9 cellular contexts compared by ENCODE assay signal in the genomic region with DNA sequence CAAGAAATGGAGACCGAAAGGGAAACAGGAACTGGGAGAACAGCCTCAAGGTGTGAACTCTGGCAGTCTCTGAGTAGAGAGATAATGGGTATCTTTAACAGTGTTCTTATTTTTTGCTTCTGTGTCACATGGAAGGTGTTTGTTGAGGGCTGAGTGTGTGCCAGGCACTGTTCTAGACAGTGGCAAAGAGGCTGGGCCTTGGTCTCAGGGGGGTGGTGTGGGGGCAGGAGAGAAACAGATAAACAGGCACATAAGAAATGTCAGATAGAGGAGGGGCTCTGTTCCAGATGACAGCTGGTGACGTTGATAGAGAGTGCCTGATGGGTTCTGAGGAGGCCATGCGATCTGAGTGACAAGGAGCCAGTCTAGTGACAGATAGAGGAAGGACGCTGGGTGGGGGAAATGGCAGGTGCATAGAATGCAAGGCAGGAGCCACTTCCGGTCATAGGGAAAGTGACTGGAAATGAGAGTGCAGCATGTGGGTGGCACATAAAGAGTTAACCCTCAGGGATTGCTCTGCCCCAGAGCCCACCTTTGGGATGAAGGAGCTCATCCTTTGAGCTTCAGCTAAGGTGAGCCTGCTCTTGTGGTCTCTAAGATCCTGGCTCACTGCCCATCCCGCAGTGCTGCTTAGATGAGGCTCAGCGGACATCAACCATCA. TPM values are rescaled to one million over a fixed set of nuclear protein-coding genes. Genes with fewer than 3 reads are reported as not detected.
DNase-seq lines count a peak whose midpoint lies in the region; ATAC-seq and TF ChIP-seq lines count a peak whose summit lies in the region.
"Had no signal": no experiment of that assay in that cellular context is flagged by ENCODE, and none has a peak within 500 bp of the region (broad histone marks: within the 10 kb centered on the region; RNA-seq: fewer than 3 reads in every experiment).

No MANE protein-coding gene starts in this region.

- intact Hi-C loops in ascending aorta (cut with DNase I) = no loop called here
- intact Hi-C loops in psoas muscle (cut with DNase I) = no loop called here

- H3K36me3 ChIP-seq in ascending aorta = peaks cover 0 to 3% of the 10 kb centered on the region in 2 donors
- no peaks in the 10 kb centered on the region for H3K36me3 ChIP-seq in psoas muscle (ENCODE audit: insufficient read depth in 1 of 2, low read depth in 1 of 2)

- TF ChIP-seq CTCF in ascending aorta (IDR thresholded peaks at IDR 0.05) (no peak), psoas muscle (IDR thresholded peaks at IDR 0.05) (no peak)

- peak; percentile 80 for ATAC-seq in HG02938 (IDR thresholded peaks at IDR 0.05; ENCODE audit: unreplicated experiment)
- ATAC-seq in psoas muscle = peak in 3 of 4 donors; percentile 13 to 36 (median 25)

- H3K4me3 ChIP-seq in ascending aorta (peak overlapping the region in 1 of 2 donors; percentile 16), psoas muscle (no peak overlapping the region)
- H3K4me3 ChIP-seq: SJSA1 had no signal

- H3K27ac ChIP-seq in ascending aorta (peak overlapping the region; percentile 39 to 70), psoas muscle (peak overlapping the region; percentile 13)
- H3K27ac ChIP-seq: SJSA1 had no signal

- no peaks in the 10 kb centered on the region for H3K9me3 ChIP-seq in ascending aorta
- no peaks in the 10 kb centered on the region for H3K9me3 ChIP-seq in psoas muscle
- H3K9me3 ChIP-seq: SJSA1 had no signal

- H3K4me1 ChIP-seq in ascending aorta (peaks cover 14 to 47% of the 10 kb centered on the region in 2 donors), psoas muscle (peaks cover 50% of the 10 kb centered on the region)

- DNase-seq in GM19240 (ENCODE audit: insufficient read length, low spot score) (peak; percentile 35), ascending aorta (ENCODE audit: low spot score in 2 of 2) (no peak), psoas muscle (no peak), NCI-H526 treated with DMSO at 0.1 percent for 48 hours (lab: John Stamatoyannopoulos, UW) (no peak), AML-193 (lab: John Stamatoyannopoulos, UW) (no peak), amygdala (lab: John Stamatoyannopoulos, UW) (no peak)
- no peak for DNase-seq in activated CD4-positive, CD25-positive, alpha-beta regulatory T cell (lab: John Stamatoyannopoulos, UW)

- WGBS in psoas muscle, 3 donors = 64 to 78% (median 71%) methylated on average over 7 of the region's 7 CpGs

- H3K27me3 ChIP-seq in ascending aorta = no peaks in the 10 kb centered on the region
- H3K27me3 ChIP-seq in psoas muscle (ENCODE audit: insufficient read depth in 3 of 3, low read length in 2 of 3) = no peaks in the 10 kb centered on the region
- H3K27me3 ChIP-seq: SJSA1 had no signal

RNA-seq across cellular contexts. Expression of gene EPN2, which starts 33.9 kb away (rescaled TPM):
- 51.0 TPM for total RNA-seq in ascending aorta
- total RNA-seq in psoas muscle = 10 to 100 TPM; 23.6 to 36.0 (median 26.9) TPM
- 10 to 100 TPM; 11.6 to 27.2 (median 12.2) TPM for polyA plus RNA-seq in psoas muscle
